ENCODE assay signal across 1 cellular context in genomic region chr14:22837059-22837749, GRCh38.
A peak's percentile ranks its signal among the peaks of the same experiment; 100 is the strongest.
TF ChIP-seq lines count a peak whose summit lies in the region.

No MANE protein-coding gene starts in this region.

TF ChIP-seq in HepG2, 621 proteins besides CTCF, POLR2A, EP300 and RAD21 (continues in another document):
- TF ChIP-seq, protein P1, sequence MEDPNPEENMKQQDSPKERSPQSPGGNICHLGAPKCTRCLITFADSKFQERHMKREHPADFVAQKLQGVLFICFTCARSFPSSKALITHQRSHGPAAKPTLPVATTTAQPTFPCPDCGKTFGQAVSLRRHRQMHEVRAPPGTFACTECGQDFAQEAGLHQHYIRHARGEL (CRISPR knock-in tag; IDR thresholded peaks at IDR 0.05): no peak
- peak; percentile 83; the same call in 1 of the 2 replicates for TF ChIP-seq ZBTB44 (CRISPR knock-in tag; IDR thresholded peaks at IDR 0.05)
- TF ChIP-seq MATR3 (CRISPR knock-in tag; IDR thresholded peaks at IDR 0.05): no peak
- TF ChIP-seq NR2F1 (CRISPR knock-in tag; IDR thresholded peaks at IDR 0.05): no peak
- TF ChIP-seq ETV6 (CRISPR knock-in tag; conservative IDR thresholded peaks at IDR 0.05): peak; percentile 21; the same call in 1 of the 2 replicates
- no peak for TF ChIP-seq FOXK1 (CRISPR knock-in tag; IDR thresholded peaks at IDR 0.05; ENCODE audit: borderline replicate concordance, low read depth)
- TF ChIP-seq STAT5B (CRISPR knock-in tag; IDR thresholded peaks at IDR 0.05): peak; percentile 59; the same call in 1 of the 2 replicates
- peak; percentile 43; the same call in 1 of the 2 replicates for TF ChIP-seq SATB2 (CRISPR knock-in tag; IDR thresholded peaks at IDR 0.05)
- peak; percentile 86; the same call in 1 of the 2 replicates for TF ChIP-seq ZNF747 (CRISPR knock-in tag; IDR thresholded peaks at IDR 0.05; ENCODE audit: borderline replicate concordance)
- 0 out of 2 replicates have a peak, but pooled peaks have one; percentile 76 for TF ChIP-seq ZBTB42 (CRISPR knock-in tag; IDR thresholded peaks at IDR 0.05)
- TF ChIP-seq, protein P2, sequence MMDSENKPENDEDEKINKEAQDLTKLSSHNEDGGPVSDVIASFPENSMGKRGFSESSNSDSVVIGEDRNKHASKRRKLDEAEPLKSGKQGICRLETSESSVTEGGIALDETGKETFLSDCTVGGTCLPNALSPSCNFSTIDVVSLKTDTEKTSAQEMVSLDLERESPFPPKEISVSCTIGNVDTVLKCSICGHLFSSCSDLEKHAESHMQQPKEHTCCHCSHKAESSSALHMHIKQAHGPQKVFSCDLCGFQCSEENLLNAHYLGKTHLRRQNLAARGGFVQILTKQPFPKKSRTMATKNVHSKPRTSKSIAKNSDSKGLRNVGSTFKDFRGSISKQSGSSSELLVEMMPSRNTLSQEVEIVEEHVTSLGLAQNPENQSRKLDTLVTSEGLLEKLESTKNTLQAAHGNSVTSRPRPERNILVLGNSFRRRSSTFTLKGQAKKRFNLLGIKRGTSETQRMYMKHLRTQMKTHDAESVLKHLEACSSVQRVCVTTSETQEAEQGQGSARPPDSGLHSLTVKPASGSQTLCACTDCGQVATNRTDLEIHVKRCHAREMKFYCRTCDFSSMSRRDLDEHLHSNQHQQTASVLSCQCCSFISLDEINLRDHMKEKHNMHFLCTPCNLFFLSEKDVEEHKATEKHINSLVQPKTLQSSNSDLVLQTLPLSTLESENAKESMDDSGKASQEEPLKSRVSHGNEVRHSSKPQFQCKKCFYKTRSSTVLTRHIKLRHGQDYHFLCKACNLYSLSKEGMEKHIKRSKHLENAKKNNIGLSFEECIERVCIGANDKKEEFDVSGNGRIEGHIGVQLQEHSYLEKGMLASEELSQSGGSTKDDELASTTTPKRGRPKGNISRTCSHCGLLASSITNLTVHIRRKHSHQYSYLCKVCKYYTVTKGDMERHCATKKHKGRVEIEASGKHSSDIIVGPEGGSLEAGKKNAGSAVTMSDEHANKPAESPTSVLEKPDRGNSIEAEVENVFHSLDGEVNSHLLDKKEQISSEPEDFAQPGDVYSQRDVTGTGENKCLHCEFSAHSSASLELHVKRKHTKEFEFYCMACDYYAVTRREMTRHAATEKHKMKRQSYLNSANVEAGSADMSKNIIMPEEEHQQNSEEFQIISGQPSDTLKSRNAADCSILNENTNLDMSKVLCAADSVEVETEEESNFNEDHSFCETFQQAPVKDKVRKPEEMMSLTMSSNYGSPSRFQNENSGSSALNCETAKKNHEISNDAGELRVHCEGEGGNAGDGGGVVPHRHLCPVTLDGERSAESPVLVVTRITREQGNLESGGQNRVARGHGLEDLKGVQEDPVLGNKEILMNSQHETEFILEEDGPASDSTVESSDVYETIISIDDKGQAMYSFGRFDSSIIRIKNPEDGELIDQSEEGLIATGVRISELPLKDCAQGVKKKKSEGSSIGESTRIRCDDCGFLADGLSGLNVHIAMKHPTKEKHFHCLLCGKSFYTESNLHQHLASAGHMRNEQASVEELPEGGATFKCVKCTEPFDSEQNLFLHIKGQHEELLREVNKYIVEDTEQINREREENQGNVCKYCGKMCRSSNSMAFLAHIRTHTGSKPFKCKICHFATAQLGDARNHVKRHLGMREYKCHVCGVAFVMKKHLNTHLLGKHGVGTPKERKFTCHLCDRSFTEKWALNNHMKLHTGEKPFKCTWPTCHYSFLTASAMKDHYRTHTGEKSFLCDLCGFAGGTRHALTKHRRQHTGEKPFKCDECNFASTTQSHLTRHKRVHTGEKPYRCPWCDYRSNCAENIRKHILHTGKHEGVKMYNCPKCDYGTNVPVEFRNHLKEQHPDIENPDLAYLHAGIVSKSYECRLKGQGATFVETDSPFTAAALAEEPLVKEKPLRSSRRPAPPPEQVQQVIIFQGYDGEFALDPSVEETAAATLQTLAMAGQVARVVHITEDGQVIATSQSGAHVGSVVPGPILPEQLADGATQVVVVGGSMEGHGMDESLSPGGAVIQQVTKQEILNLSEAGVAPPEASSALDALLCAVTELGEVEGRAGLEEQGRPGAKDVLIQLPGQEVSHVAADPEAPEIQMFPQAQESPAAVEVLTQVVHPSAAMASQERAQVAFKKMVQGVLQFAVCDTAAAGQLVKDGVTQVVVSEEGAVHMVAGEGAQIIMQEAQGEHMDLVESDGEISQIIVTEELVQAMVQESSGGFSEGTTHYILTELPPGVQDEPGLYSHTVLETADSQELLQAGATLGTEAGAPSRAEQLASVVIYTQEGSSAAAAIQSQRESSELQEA (CRISPR knock-in tag; IDR thresholded peaks at IDR 0.05; ENCODE audit: not compliant biosample characterization): peak; percentile 97
- TF ChIP-seq ZNF772 (CRISPR knock-in tag; IDR thresholded peaks at IDR 0.05): peak; percentile 70; the same call in 1 of the 2 replicates
- no peak for TF ChIP-seq ZFP1 (CRISPR knock-in tag; IDR thresholded peaks at IDR 0.05)
- TF ChIP-seq UBTF (CRISPR knock-in tag; IDR thresholded peaks at IDR 0.05): peak; percentile 88
- peak; percentile 70; the same call in 1 of the 2 replicates for TF ChIP-seq BATF2 (CRISPR knock-in tag; IDR thresholded peaks at IDR 0.05)
- no peak for TF ChIP-seq ZNF180 (CRISPR knock-in tag; IDR thresholded peaks at IDR 0.05; ENCODE audit: borderline replicate concordance, low read depth)
- 0 out of 2 replicates have a peak, but pooled peaks have one; percentile 27 for TF ChIP-seq KLF11 (CRISPR knock-in tag; IDR thresholded peaks at IDR 0.05)
- no peak for TF ChIP-seq IRF2 (CRISPR knock-in tag; IDR thresholded peaks at IDR 0.05)
- no peak; the same call in 1 of the 2 replicates for TF ChIP-seq ZSCAN20 (CRISPR knock-in tag; IDR thresholded peaks at IDR 0.05; ENCODE audit: borderline replicate concordance)
- TF ChIP-seq ZFP82 (CRISPR knock-in tag; IDR thresholded peaks at IDR 0.05; ENCODE audit: borderline replicate concordance): no peak
- TF ChIP-seq ZNF546 (CRISPR knock-in tag; conservative IDR thresholded peaks at IDR 0.05): peak; percentile 36; the same call in 1 of the 2 replicates
- no peak for TF ChIP-seq LCORL (IDR thresholded peaks at IDR 0.05)
- 0 out of 2 replicates have a peak, but pooled peaks have one; percentile 29 for TF ChIP-seq LCORL (CRISPR knock-in tag; IDR thresholded peaks at IDR 0.05)
- TF ChIP-seq NPAS2 (CRISPR knock-in tag; IDR thresholded peaks at IDR 0.05; ENCODE audit: borderline replicate concordance): no peak
- TF ChIP-seq CBX5 (CRISPR knock-in tag; IDR thresholded peaks at IDR 0.05; ENCODE audit: borderline replicate concordance): 0 out of 2 replicates have a peak, but pooled peaks have one; percentile 62
- peak; percentile 89 for TF ChIP-seq HIVEP1 (CRISPR knock-in tag; IDR thresholded peaks at IDR 0.05)
- no peak for TF ChIP-seq IKZF1 (IDR thresholded peaks at IDR 0.05)
- TF ChIP-seq SALL2 (CRISPR knock-in tag; IDR thresholded peaks at IDR 0.05): 0 out of 2 replicates have a peak, but pooled peaks have one; percentile 45
- no peak; the same call in 1 of the 2 replicates for TF ChIP-seq CAMTA2 (CRISPR knock-in tag; IDR thresholded peaks at IDR 0.05; ENCODE audit: borderline replicate concordance)
- TF ChIP-seq ZNF207 (IDR thresholded peaks at IDR 0.05; ENCODE audit: borderline replicate concordance): no peak
- TF ChIP-seq ZNF713 (CRISPR knock-in tag; IDR thresholded peaks at IDR 0.05): no peak
- peak; percentile 54; the same call in 1 of the 2 replicates for TF ChIP-seq ZNF281 (CRISPR knock-in tag; IDR thresholded peaks at IDR 0.05; ENCODE audit: borderline replicate concordance)
- TF ChIP-seq, protein P3, sequence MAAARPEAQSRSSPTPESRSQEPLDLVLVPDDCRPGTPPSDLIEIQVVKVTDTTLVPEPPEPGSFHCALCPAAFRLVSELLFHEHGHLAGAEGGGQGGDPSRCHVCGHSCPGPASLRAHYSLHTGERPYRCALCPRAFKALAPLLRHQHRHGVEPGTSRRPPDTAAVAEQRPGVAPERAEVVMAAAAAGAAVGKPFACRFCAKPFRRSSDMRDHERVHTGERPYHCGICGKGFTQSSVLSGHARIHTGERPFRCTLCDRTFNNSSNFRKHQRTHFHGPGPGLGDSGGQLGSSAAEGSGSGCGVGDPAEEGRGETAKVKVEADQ (CRISPR knock-in tag; IDR thresholded peaks at IDR 0.05; ENCODE audit: borderline replicate concordance): peak; percentile 83
- peak; percentile 31; the same call in 1 of the 2 replicates for TF ChIP-seq ZBED4 (CRISPR knock-in tag; IDR thresholded peaks at IDR 0.05; ENCODE audit: borderline replicate concordance)
- TF ChIP-seq ZNF367 (CRISPR knock-in tag; IDR thresholded peaks at IDR 0.05; ENCODE audit: borderline replicate concordance): no peak
- peak; percentile 53 for TF ChIP-seq HNRNPK (IDR thresholded peaks at IDR 0.05; ENCODE audit: low read depth, low read length, poor library complexity, severe bottlenecking)
- no peak for TF ChIP-seq ZNF589 (CRISPR knock-in tag; conservative IDR thresholded peaks at IDR 0.05)
- TF ChIP-seq U2AF1 (optimal IDR thresholded peaks at IDR 0.05; ENCODE audit: low read depth, low read length): no peak
- no peak; the same call in 1 of the 2 replicates for TF ChIP-seq GFI1 (CRISPR knock-in tag; IDR thresholded peaks at IDR 0.05; ENCODE audit: borderline replicate concordance)
- 0 out of 2 replicates have a peak, but pooled peaks have one; percentile 43 for TF ChIP-seq ZNF20 (CRISPR knock-in tag; IDR thresholded peaks at IDR 0.05)
- TF ChIP-seq ZKSCAN1 (IDR thresholded peaks at IDR 0.05; ENCODE audit: low read length): no peak
